ENCODE assay signal across 15 cellular contexts in the genomic region with DNA sequence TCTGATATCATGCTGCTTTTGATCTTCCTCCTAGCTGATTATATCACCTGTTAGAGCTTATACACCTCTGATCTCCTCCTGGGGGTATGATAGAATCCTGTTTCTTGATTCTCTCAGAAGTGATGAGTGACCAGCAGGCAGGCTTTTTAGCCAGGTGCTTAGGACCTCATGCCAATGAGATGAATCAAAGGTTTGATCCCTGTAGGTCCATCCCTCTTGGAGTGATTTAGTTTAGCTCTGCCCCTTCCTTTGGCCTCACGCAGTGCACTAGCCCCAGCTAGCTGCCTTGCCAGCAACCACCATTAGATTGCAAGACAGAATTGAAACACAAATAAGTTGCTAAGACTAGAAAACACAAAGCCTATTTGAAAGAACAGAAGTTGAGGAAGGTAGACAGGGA.
DNase-seq lines count a peak whose midpoint lies in the region; ATAC-seq and TF ChIP-seq lines count a peak whose summit lies in the region.
"Had no signal": no experiment of that assay in that cellular context is flagged by ENCODE, and none has a peak within 500 bp of the region (broad histone marks: within the 10 kb centered on the region; RNA-seq: fewer than 3 reads in every experiment).

No MANE protein-coding gene starts in this region.

- no peaks in the 10 kb centered on the region for H3K4me1 ChIP-seq in OCI-LY7 (ENCODE audit: insufficient read depth, low read length, poor library complexity, severe bottlenecking)
- H3K4me1 ChIP-seq: testis had no signal

- H3K27ac ChIP-seq in OCI-LY7 (ENCODE audit: low read depth, low read length, poor library complexity, severe bottlenecking): no peak overlapping the region
- H3K27ac ChIP-seq: cardiac muscle cell, spleen, testis had no signal

- peak; percentile 45 for ATAC-seq in stimulated activated naive CD8-positive, alpha-beta T cell treated with anti-CD3 and anti-CD28 coated beads, Interleukin-15, amount 100 ng/mL, for 72 hours
- no peak for ATAC-seq in stimulated activated naive CD8-positive, alpha-beta T cell treated with anti-CD3 and anti-CD28 coated beads, Interleukin-15, Interleukin-2, amounts not matched to agents 100 U/mL and 50 U/mL, for 24 hours

- no peak for TF ChIP-seq CTCF in OCI-LY7 (conservative IDR thresholded peaks at IDR 0.05; ENCODE audit: low read length)

- no peak overlapping the region for H3K27ac Mint-ChIP-seq in stimulated activated naive CD8-positive, alpha-beta T cell treated with anti-CD3 and anti-CD28 coated beads, Interleukin-15, amount 100 ng/mL, for 72 hours

- no peak overlapping the region for H3K4me3 Mint-ChIP-seq in stimulated activated naive CD8-positive, alpha-beta T cell treated with anti-CD3 and anti-CD28 coated beads, Interleukin-15, amount 100 ng/mL, for 72 hours

- no peak for DNase-seq in stimulated activated naive CD8-positive, alpha-beta T cell treated with anti-CD3 and anti-CD28 coated beads, Interleukin-15, amount 100 ng/mL, for 72 hours
- DNase-seq in stimulated activated naive CD8-positive, alpha-beta T cell treated with anti-CD3 and anti-CD28 coated beads, Interleukin-15, Interleukin-2, amounts not matched to agents 100 U/mL and 50 U/mL, for 24 hours: no peak
- DNase-seq in astrocyte of the hippocampus (ENCODE audit: low read depth, low spot score) (peak; percentile 49), kidney glomerular epithelial cell (lab: John Stamatoyannopoulos, UW) (peak; percentile 62), NCI-H1092 treated with DMSO at 0.1 percent for 48 hours (lab: John Stamatoyannopoulos, UW) (no peak), activated gamma-delta T cell (lab: John Stamatoyannopoulos, UW) (no peak), OCI-LY7 (ENCODE audit: low spot score) (no peak)
- DNase-seq in activated CD8-positive, alpha-beta memory T cell treated with anti-CD3 and anti-CD28 coated beads, Interleukin-2, amount 50 U/mL, for 48 hours: no peak
- DNase-seq: activated effector memory CD4-positive, alpha-beta T cell treated with anti-CD3 and anti-CD28 coated beads, Interleukin-2, amount 50 U/mL, for 16 hours; Calu3; NCI-H187 treated with DMSO at 0.1 percent for 48 hours; NCI-H748 treated with DMSO at 0.1 percent for 48 hours; spleen; testis had no signal

- BruUV-seq in OCI-LY7 (replicated peaks; lab: Mats Ljungman, UMichigan): no TSS peak

- H3K36me3 ChIP-seq in OCI-LY7 (ENCODE audit: insufficient read depth, low read length): no peaks in the 10 kb centered on the region
- H3K36me3 ChIP-seq: cardiac muscle cell, spleen had no signal

- no peaks in the 10 kb centered on the region for H3K9me2 ChIP-seq in OCI-LY7 (ENCODE audit: insufficient read depth, low read length)

- H3K79me2 ChIP-seq in OCI-LY7 (ENCODE audit: insufficient read depth, low read depth, low read length): no peaks in the 10 kb centered on the region

- H3K4me1 Mint-ChIP-seq in stimulated activated naive CD8-positive, alpha-beta T cell treated with anti-CD3 and anti-CD28 coated beads, Interleukin-15, amount 100 ng/mL, for 72 hours: peaks cover 28% of the 10 kb centered on the region

- POLR2A ChIA-PET in OCI-LY7 (lab: Charles Lee): no interaction called here

- H3K27me3 Mint-ChIP-seq in stimulated activated naive CD8-positive, alpha-beta T cell treated with anti-CD3 and anti-CD28 coated beads, Interleukin-15, amount 100 ng/mL, for 72 hours: no peaks in the 10 kb centered on the region

- H4K20me1 ChIP-seq in OCI-LY7 (ENCODE audit: insufficient read depth, low read length): no peaks in the 10 kb centered on the region

- CTCF ChIA-PET in OCI-LY7 (lab: Charles Lee; ENCODE audit: unreplicated experiment): no interaction called here

- no peak overlapping the region for H2AFZ ChIP-seq in OCI-LY7 (ENCODE audit: low read length)

- H3K9me3 Mint-ChIP-seq in stimulated activated naive CD8-positive, alpha-beta T cell treated with anti-CD3 and anti-CD28 coated beads, Interleukin-15, amount 100 ng/mL, for 72 hours: peaks cover 3 to 6% of the 10 kb centered on the region in 2 donors

- intact Hi-C loops in OCI-LY7 (cut with micrococcal nuclease; ENCODE audit: unreplicated experiment): no loop called here

- H3K4me2 ChIP-seq in OCI-LY7 (ENCODE audit: low read length): no peak overlapping the region

- H3K9me3 ChIP-seq in OCI-LY7 (ENCODE audit: low read length): no peaks in the 10 kb centered on the region
- H3K9me3 ChIP-seq: testis had no signal

- H3K4me3 ChIP-seq in OCI-LY7 (ENCODE audit: low read depth, low read length, poor library complexity, severe bottlenecking): no peak overlapping the region
- H3K4me3 ChIP-seq: cardiac muscle cell, spleen, testis had no signal

Comparison
In these comparisons a context has a peak if more than half of its experiments do, and no peak if none do; other contexts are left out.
1. DNase-seq: peak in astrocyte of the hippocampus (single experiment) and kidney glomerular epithelial cell (single experiment); none in stimulated activated naive CD8-positive, alpha-beta T cell treated with anti-CD3 and anti-CD28 coated beads, Interleukin-15, amount 100 ng/mL, for 72 hours (0 of 2), stimulated activated naive CD8-positive, alpha-beta T cell treated with anti-CD3 and anti-CD28 coated beads, Interleukin-15, Interleukin-2, amounts not matched to agents 100 U/mL and 50 U/mL, for 24 hours (single experiment), NCI-H1092 treated with DMSO at 0.1 percent for 48 hours (single experiment), activated gamma-delta T cell (single experiment), OCI-LY7 (single experiment) and activated CD8-positive, alpha-beta memory T cell treated with anti-CD3 and anti-CD28 coated beads, Interleukin-2, amount 50 U/mL, for 48 hours (single experiment).